Comparison of ENCODE assay signal across 29 cellular contexts in the genomic region with DNA sequence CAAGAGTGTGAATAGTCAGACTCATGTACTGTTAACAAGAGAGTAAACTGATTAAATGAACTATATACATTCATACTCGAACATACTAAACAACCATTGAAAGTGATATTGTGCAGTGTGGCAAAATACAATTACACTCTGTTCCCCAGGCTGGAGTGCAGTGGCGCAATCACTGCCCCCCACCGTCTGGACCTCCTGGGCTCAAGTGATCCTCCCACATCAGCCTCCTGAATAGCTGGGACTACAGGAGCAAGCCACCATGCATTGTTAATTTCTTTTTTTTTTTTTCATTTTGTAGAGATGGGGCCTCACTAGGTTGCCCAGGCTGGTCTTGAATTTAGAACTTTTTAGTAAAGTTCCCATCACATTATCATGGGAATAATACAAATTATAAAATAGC.
"Had no signal": no experiment of that assay in that cellular context is flagged by ENCODE, and none has a peak within 500 bp of the region (broad histone marks: within the 10 kb centered on the region; RNA-seq: fewer than 3 reads in every experiment).

No MANE protein-coding gene starts in this region.

- H3K36me3 ChIP-seq: stomach, suprapubic skin, thoracic aorta, thyroid gland, tibial artery, tibial nerve, transverse colon, upper lobe of left lung, upper lobe of right lung, uterus, vagina had no signal

- H3K4me1 ChIP-seq: suprapubic skin, thyroid gland, tibial artery, transverse colon, upper lobe of left lung, upper lobe of right lung, uterus had no signal

- H3K36me3 Mint-ChIP-seq: stimulated activated effector memory CD8-positive, alpha-beta T cell treated with anti-CD3 and anti-CD28 coated beads, Interleukin-12 subunit alpha, Interleukin-12 subunit beta, amount 100 ng/mL, for 72 hours; stimulated activated memory B cell treated with anti-CD40 and anti-IgM and Interleukin-4, amounts not matched to agents 10 μg/mL and 1 μg/mL and 100 μg/mL, for 72 hours; stimulated activated naive B cell treated with anti-CD40 and anti-IgM and Interleukin-4, amounts not matched to agents 10 μg/mL and 1 μg/mL and 100 μg/mL, for 72 hours; type B pancreatic cell had no signal

- H3K4me3 ChIP-seq: stomach, suprapubic skin, testis, thoracic aorta, thyroid gland, tibial artery, tibial nerve, transverse colon, upper lobe of left lung, upper lobe of right lung, uterus, vagina had no signal

- H3K27ac Mint-ChIP-seq: stimulated activated effector memory CD8-positive, alpha-beta T cell treated with anti-CD3 and anti-CD28 coated beads, Interleukin-12 subunit alpha, Interleukin-12 subunit beta, amount 100 ng/mL, for 72 hours; stimulated activated memory B cell treated with anti-CD40 and anti-IgM and Interleukin-4, amounts not matched to agents 10 μg/mL and 1 μg/mL and 100 μg/mL, for 72 hours; stimulated activated naive B cell treated with anti-CD40 and anti-IgM and Interleukin-4, amounts not matched to agents 10 μg/mL and 1 μg/mL and 100 μg/mL, for 72 hours; stimulated activated naive CD8-positive, alpha-beta T cell treated with anti-CD3 and anti-CD28 coated beads, Interleukin-15, amount 100 ng/mL, for 72 hours; stimulated activated naive CD8-positive, alpha-beta T cell treated with anti-CD3 and anti-CD28 coated beads, Interleukin-15, Interleukin-2, amounts not matched to agents 100 ng/mL and 50 ng/mL, for 24 hours; type B pancreatic cell had no signal

- H3K4me3 Mint-ChIP-seq: stimulated activated effector memory CD8-positive, alpha-beta T cell treated with anti-CD3 and anti-CD28 coated beads, Interleukin-12 subunit alpha, Interleukin-12 subunit beta, amount 100 ng/mL, for 72 hours; stimulated activated memory B cell treated with anti-CD40 and anti-IgM and Interleukin-4, amounts not matched to agents 10 μg/mL and 1 μg/mL and 100 μg/mL, for 72 hours; stimulated activated naive B cell treated with anti-CD40 and anti-IgM and Interleukin-4, amounts not matched to agents 10 μg/mL and 1 μg/mL and 100 μg/mL, for 72 hours; stimulated activated naive CD8-positive, alpha-beta T cell treated with anti-CD3 and anti-CD28 coated beads, Interleukin-15, amount 100 ng/mL, for 72 hours; stimulated activated naive CD8-positive, alpha-beta T cell treated with anti-CD3 and anti-CD28 coated beads, Interleukin-15, Interleukin-2, amounts not matched to agents 100 ng/mL and 50 ng/mL, for 24 hours; type B pancreatic cell had no signal

- H3K27ac ChIP-seq: stomach, suprapubic skin, testis, thoracic aorta, thyroid gland, tibial artery, tibial nerve, transverse colon, upper lobe of left lung, upper lobe of right lung, uterus, vagina had no signal

- H3K9me3 Mint-ChIP-seq: stimulated activated effector memory CD8-positive, alpha-beta T cell treated with anti-CD3 and anti-CD28 coated beads, Interleukin-12 subunit alpha, Interleukin-12 subunit beta, amount 100 ng/mL, for 72 hours; stimulated activated memory B cell treated with anti-CD40 and anti-IgM and Interleukin-4, amounts not matched to agents 10 μg/mL and 1 μg/mL and 100 μg/mL, for 72 hours; stimulated activated naive CD8-positive, alpha-beta T cell treated with anti-CD3 and anti-CD28 coated beads, Interleukin-15, amount 100 ng/mL, for 72 hours; stimulated activated naive CD8-positive, alpha-beta T cell treated with anti-CD3 and anti-CD28 coated beads, Interleukin-15, Interleukin-2, amounts not matched to agents 100 ng/mL and 50 ng/mL, for 24 hours; type B pancreatic cell had no signal

- FAIRE-seq: urothelium cell line had no signal

- H3K27me3 ChIP-seq: stomach, testis, thyroid gland, tibial nerve, upper lobe of left lung, upper lobe of right lung, uterus, vagina had no signal

- H3K9me3 ChIP-seq: stomach, suprapubic skin, testis, thoracic aorta, thyroid gland, tibial artery, tibial nerve, transverse colon, upper lobe of left lung, upper lobe of right lung, uterus, vagina had no signal

- H3K4me1 Mint-ChIP-seq: stimulated activated effector memory CD8-positive, alpha-beta T cell treated with anti-CD3 and anti-CD28 coated beads, Interleukin-12 subunit alpha, Interleukin-12 subunit beta, amount 100 ng/mL, for 72 hours; stimulated activated memory B cell treated with anti-CD40 and anti-IgM and Interleukin-4, amounts not matched to agents 10 μg/mL and 1 μg/mL and 100 μg/mL, for 72 hours; stimulated activated naive B cell treated with anti-CD40 and anti-IgM and Interleukin-4, amounts not matched to agents 10 μg/mL and 1 μg/mL and 100 μg/mL, for 72 hours; stimulated activated naive CD8-positive, alpha-beta T cell treated with anti-CD3 and anti-CD28 coated beads, Interleukin-15, amount 100 ng/mL, for 72 hours had no signal

- ATAC-seq: stimulated activated effector memory CD8-positive, alpha-beta T cell treated with anti-CD3 and anti-CD28 coated beads, Interleukin-12 subunit alpha, Interleukin-12 subunit beta, amount 100 ng/mL, for 72 hours; stimulated activated memory B cell treated with anti-CD40 and anti-IgM and Interleukin-4, amounts not matched to agents 10 μg/mL and 1 μg/mL and 100 μg/mL, for 72 hours; stimulated activated naive B cell treated with anti-CD40 and anti-IgM and Interleukin-4, amounts not matched to agents 10 μg/mL and 1 μg/mL and 100 μg/mL, for 72 hours; stimulated activated naive CD8-positive, alpha-beta T cell treated with anti-CD3 and anti-CD28 coated beads, Interleukin-15, amount 100 ng/mL, for 72 hours; stimulated activated naive CD8-positive, alpha-beta T cell treated with anti-CD3 and anti-CD28 coated beads, Interleukin-15, Interleukin-2, amounts not matched to agents 100 U/mL and 50 U/mL, for 24 hours; upper lobe of right lung had no signal

- DNase-seq: stimulated activated CD4-positive, alpha-beta T cell treated with anti-CD3 and anti-CD28 coated beads, Interleukin-2, amount 100 ng/mL, for 48 hours; stimulated activated CD4-positive, alpha-beta T cell treated with anti-CD3 and anti-CD28 coated beads, Interleukin-4, amount 100 ng/mL, for 1 hour; stimulated activated CD4-positive, alpha-beta T cell treated with anti-CD3 and anti-CD28 coated beads, Interleukin-4, amount 100 ng/mL, for 24 hours; stimulated activated CD4-positive, alpha-beta T cell treated with anti-CD3 and anti-CD28 coated beads, Interleukin-4, amount 100 ng/mL, for 4 hours; stimulated activated CD8-positive, alpha-beta memory T cell treated with anti-CD3 and anti-CD28 coated beads, Interleukin-4, amount 100 ng/mL, for 48 hours; stimulated activated naive B cell treated with anti-CD40 and anti-IgM and Interleukin-4, amounts not matched to agents 10 μg/mL and 1 μg/mL and 100 μg/mL, for 72 hours; stimulated activated naive CD4-positive, alpha-beta T cell; stimulated activated naive CD4-positive, alpha-beta T cell treated with Interleukin-2 at 50 U/mL for 16 hours; stimulated activated naive CD8-positive, alpha-beta T cell treated with anti-CD3 and anti-CD28 coated beads, Interleukin-15, amount 100 ng/mL, for 72 hours; stimulated activated naive CD8-positive, alpha-beta T cell treated with anti-CD3 and anti-CD28 coated beads, Interleukin-15, Interleukin-2, amounts not matched to agents 100 U/mL and 50 U/mL, for 24 hours; stomach; substantia nigra; testis; thyroid gland; tibial artery; transverse colon; trophoblast cell; upper lobe of left lung; upper lobe of right lung; uterus had no signal
